Comparison of ENCODE assay signal across 22 cellular contexts in the genomic region with DNA sequence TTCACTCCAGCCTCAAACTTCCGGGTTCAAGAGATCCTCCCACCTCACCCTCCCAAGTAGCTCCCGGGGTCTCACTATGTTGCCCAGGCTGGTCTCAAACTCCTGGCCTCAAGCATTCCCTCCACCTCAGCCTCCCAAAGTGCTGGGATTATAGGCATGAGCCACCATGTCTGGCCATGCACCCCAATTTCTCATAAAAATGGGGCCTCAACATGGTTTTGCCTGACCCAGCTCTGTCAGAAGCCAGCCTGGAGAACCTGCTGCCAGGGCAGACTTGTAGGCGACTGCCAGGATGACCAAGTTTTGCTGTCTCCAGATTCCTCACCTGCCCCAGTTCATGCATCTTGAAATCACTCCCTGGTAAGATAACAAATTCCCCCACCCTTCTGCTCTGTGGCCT.
"Had no signal": no experiment of that assay in that cellular context is flagged by ENCODE, and none has a peak within 500 bp of the region (broad histone marks: within the 10 kb centered on the region; RNA-seq: fewer than 3 reads in every experiment).

No MANE protein-coding gene starts in this region.

- H3K27ac Mint-ChIP-seq: memory B cell; naive B cell; natural killer cell; nephron progenitor cell; stimulated activated naive B cell treated with anti-CD40 and anti-IgM and Interleukin-4, amounts not matched to agents 10 μg/mL and 1 μg/mL and 100 μg/mL, for 72 hours had no signal

- H3K9me3 Mint-ChIP-seq: memory B cell; naive B cell; natural killer cell; nephron progenitor cell; stimulated activated naive B cell treated with anti-CD40 and anti-IgM and Interleukin-4, amounts not matched to agents 10 μg/mL and 1 μg/mL and 100 μg/mL, for 72 hours had no signal

- H3K4me1 Mint-ChIP-seq: memory B cell; naive B cell; natural killer cell; nephron progenitor cell; stimulated activated naive B cell treated with anti-CD40 and anti-IgM and Interleukin-4, amounts not matched to agents 10 μg/mL and 1 μg/mL and 100 μg/mL, for 72 hours had no signal

- H3K36me3 Mint-ChIP-seq: memory B cell; naive B cell; natural killer cell; stimulated activated naive B cell treated with anti-CD40 and anti-IgM and Interleukin-4, amounts not matched to agents 10 μg/mL and 1 μg/mL and 100 μg/mL, for 72 hours had no signal

- H3K4me3 Mint-ChIP-seq: memory B cell; naive B cell; natural killer cell; nephron progenitor cell; stimulated activated naive B cell treated with anti-CD40 and anti-IgM and Interleukin-4, amounts not matched to agents 10 μg/mL and 1 μg/mL and 100 μg/mL, for 72 hours had no signal

- DNase-seq: kidney glomerular epithelial cell; left cardiac atrium; left ventricle myocardium superior; naive B cell; natural killer cell; nephron progenitor cell; pancreas; posterior cingulate gyrus; retina; right cardiac atrium; stimulated activated CD4-positive, alpha-beta T cell treated with anti-CD3 and anti-CD28 coated beads, Interleukin-12 subunit alpha, Interleukin-12 subunit beta, amount 100 ng/mL, for 4 hours; stimulated activated CD4-positive, alpha-beta T cell treated with anti-CD3 and anti-CD28 coated beads, Interleukin-15, amount 100 ng/mL, for 24 hours; stimulated activated CD4-positive, alpha-beta T cell treated with anti-CD3 and anti-CD28 coated beads, Interleukin-2, amount 100 ng/mL, for 24 hours; stimulated activated CD4-positive, alpha-beta T cell treated with anti-CD3 and anti-CD28 coated beads, Interleukin-4, amount 100 ng/mL, for 1 hour; stimulated activated naive B cell treated with anti-CD40 and anti-IgM and Interleukin-4, amounts not matched to agents 10 μg/mL and 1 μg/mL and 100 μg/mL, for 72 hours; stimulated activated naive CD8-positive, alpha-beta T cell treated with anti-CD3 and anti-CD28 coated beads, Interleukin-15, Interleukin-2, amounts not matched to agents 100 U/mL and 50 U/mL, for 24 hours; stomach; testis; thyroid gland; transverse colon; upper lobe of right lung had no signal
